10 cellular contexts compared by ENCODE assay signal in genomic region chr2:39099820-39100728, GRCh38. TPM values are rescaled to one million over a fixed set of nuclear protein-coding genes. Genes with fewer than 3 reads are reported as not detected.
DNase-seq lines count a peak whose midpoint lies in the region; ATAC-seq, FAIRE-seq and TF ChIP-seq lines count a peak whose summit lies in the region.
"Had no signal": no experiment of that assay in that cellular context is flagged by ENCODE, and none has a peak within 500 bp of the region (broad histone marks: within the 10 kb centered on the region; RNA-seq: fewer than 3 reads in every experiment).

No MANE protein-coding gene starts in this region.

- H3K27ac ChIP-seq in foreskin keratinocyte = peak overlapping the region; percentile 30
- H3K27ac ChIP-seq in small intestine (ENCODE audit: low read depth in 1 of 2, low read length in 1 of 2) = no peak overlapping the region
- no peak overlapping the region for H3K27ac ChIP-seq in body of pancreas
- H3K27ac ChIP-seq: gastroesophageal sphincter had no signal

- WGBS in small intestine, 3 donors = 84 to 92% (median 89%) methylated on average over 7 of the region's 7 CpGs
- WGBS in body of pancreas, 2 donors = 92 to 95% methylated on average over 7 of the region's 7 CpGs

- intact Hi-C loops in body of pancreas (cut with DNase I) = no loop called here

- no peaks in the 10 kb centered on the region for H3K27me3 ChIP-seq in foreskin keratinocyte
- no peaks in the 10 kb centered on the region for H3K27me3 ChIP-seq in small intestine (ENCODE audit: control insufficient read depth in 2 of 2, insufficient read depth in 2 of 2, low read length in 2 of 2)
- H3K27me3 ChIP-seq in body of pancreas = no peaks in the 10 kb centered on the region
- H3K27me3 ChIP-seq: gastroesophageal sphincter had no signal

- no peak overlapping the region for H3K4me3 ChIP-seq in small intestine (ENCODE audit: low read depth in 1 of 2, low read length in 2 of 2)
- H3K4me3 ChIP-seq in body of pancreas = no peak overlapping the region
- H3K4me3 ChIP-seq: gastroesophageal sphincter had no signal

- peak; percentile 66 for ATAC-seq in GM18520 (IDR thresholded peaks at IDR 0.05; ENCODE audit: unreplicated experiment)
- ATAC-seq in GM21619 (IDR thresholded peaks at IDR 0.05; ENCODE audit: unreplicated experiment) = peak; percentile 78
- ATAC-seq in foreskin keratinocyte = peak; percentile 90
- no peak for ATAC-seq in body of pancreas
- ATAC-seq: gastroesophageal sphincter had no signal

- peak; percentile 40 for DNase-seq in M059J (ENCODE audit: low read depth)
- peak; percentile 77 to 93 for DNase-seq in foreskin keratinocyte
- no peak for DNase-seq in HT-29 (ENCODE audit: low spot score)
- no peak for DNase-seq in small intestine
- no peak for DNase-seq in MV-4-11 (lab: John Stamatoyannopoulos, UW)
- DNase-seq in body of pancreas = no peak

- TF ChIP-seq CTCF in foreskin keratinocyte (conservative IDR thresholded peaks at IDR 0.05) = no peak
- no peak for TF ChIP-seq CTCF in body of pancreas (IDR thresholded peaks at IDR 0.05)

- no peak for TF ChIP-seq POLR2A in body of pancreas (IDR thresholded peaks at IDR 0.05)

- H3K36me3 ChIP-seq in small intestine (ENCODE audit: control insufficient read depth in 2 of 2, insufficient read depth in 2 of 2, low read length in 2 of 2) = no peaks in the 10 kb centered on the region
- no peaks in the 10 kb centered on the region for H3K36me3 ChIP-seq in body of pancreas (replicated peaks in 1 of 2; ENCODE audit: insufficient read depth in 1 of 2, low read depth in 2 of 2)
- H3K36me3 ChIP-seq: gastroesophageal sphincter had no signal

- no peaks in the 10 kb centered on the region for H3K9me3 ChIP-seq in small intestine (ENCODE audit: control insufficient read depth, low read depth)
- no peaks in the 10 kb centered on the region for H3K9me3 ChIP-seq in body of pancreas
- H3K9me3 ChIP-seq: gastroesophageal sphincter had no signal

- H3K4me1 ChIP-seq in foreskin keratinocyte (peaks cover 28% of the 10 kb centered on the region), small intestine (ENCODE audit: control insufficient read depth in 2 of 2, insufficient read depth in 1 of 2, low read depth in 1 of 2, low read length in 1 of 2) (peaks cover 0 to 6% of the 10 kb centered on the region in 2 donors), body of pancreas (peaks cover 2% of the 10 kb centered on the region)

- FAIRE-seq in small intestine (lab: Jason Lieb, UNC) = no peak
- FAIRE-seq: TTC549 had no signal

RNA-seq across cellular contexts. Expression of gene SOS1, which starts 20.8 kb away (rescaled TPM):
- 6.8 and 11.8 TPM in 2 replicates for total RNA-seq in M059J (2014; rRNA removed; shearing (Covaris generic))
- total RNA-seq in foreskin keratinocyte (18.4 and 21.1 TPM in 2 replicates), body of pancreas (10 to 100 TPM; 13.7 to 67.6 TPM)
- polyA plus RNA-seq in foreskin keratinocyte (2.9 and 3.3 TPM in 2 replicates), small intestine (10 to 100 TPM in 2 of 3 donors, 1 to 10 TPM in 1; 7.8 to 18.1 (median 10.5) TPM)
- 4.8 and 11.5 TPM in 2 replicates for total RNA-seq in HT-29 (2014; rRNA removed; shearing (Covaris generic))

Comparison
In these comparisons a context has a peak if more than half of its experiments do, and no peak if none do; other contexts are left out.
1. DNase-seq: peak in M059J (single experiment) and foreskin keratinocyte (2 of 2); none in HT-29 (single experiment), small intestine (single experiment), MV-4-11 (single experiment) and body of pancreas (0 of 4).